Comparison of ENCODE assay signal across 1 cellular context in the genomic region with DNA sequence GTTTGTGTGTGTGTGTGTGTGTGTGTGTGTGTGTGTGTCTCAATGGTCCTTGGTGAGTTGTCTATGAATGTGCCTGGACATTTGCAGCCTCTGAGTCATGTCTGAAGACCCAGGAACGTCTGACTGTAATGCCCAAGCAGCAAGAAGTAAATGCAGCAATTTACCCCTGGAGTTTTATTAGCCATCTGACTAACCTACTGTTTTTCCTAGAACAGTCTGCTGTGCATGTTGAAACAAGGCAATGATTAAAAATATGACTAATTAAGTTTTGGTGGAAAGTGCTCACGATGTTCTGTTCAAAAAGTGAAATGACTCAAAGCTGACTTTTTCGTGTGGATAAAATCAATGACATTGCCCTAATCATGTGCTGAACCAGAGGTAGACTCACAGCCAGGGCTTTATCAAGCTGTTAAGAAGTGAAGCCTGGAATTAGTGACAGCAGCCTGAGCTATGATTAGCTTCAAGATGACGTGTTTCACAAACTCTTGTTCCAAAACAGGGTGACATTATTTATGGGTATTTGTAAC.
TF ChIP-seq lines count a peak whose summit lies in the region.

No MANE protein-coding gene starts in this region.

TF ChIP-seq in A549, 52 proteins besides CTCF, POLR2A, EP300 and RAD21 (continued from another document):
- TF ChIP-seq RNF2 (IDR thresholded peaks at IDR 0.05; ENCODE audit: borderline replicate concordance, low read depth) (no peak), JUNB (IDR thresholded peaks at IDR 0.05) (peak; percentile 52)
